17 cellular contexts compared by ENCODE assay signal in genomic region chr7:39184387-39184786, GRCh38.
A peak's percentile ranks its signal among the peaks of the same experiment; 100 is the strongest.
DNase-seq lines count a peak whose midpoint lies in the region; ATAC-seq and TF ChIP-seq lines count a peak whose summit lies in the region.
"Had no signal": no experiment of that assay in that cellular context is flagged by ENCODE, and none has a peak within 500 bp of the region (broad histone marks: within the 10 kb centered on the region; RNA-seq: fewer than 3 reads in every experiment).

No MANE protein-coding gene starts in this region.

- no peaks in the 10 kb centered on the region for H3K36me3 ChIP-seq in WERI-Rb-1
- H3K36me3 ChIP-seq: brain microvascular endothelial cell, left lung had no signal

- H3K4me3 ChIP-seq in WERI-Rb-1 (ENCODE audit: low read depth, low read length) = no peak overlapping the region
- H3K4me3 ChIP-seq: left lung, psoas muscle had no signal

- H3K27me3 ChIP-seq in WERI-Rb-1 (ENCODE audit: insufficient read depth, low read depth, severe bottlenecking) = no peaks in the 10 kb centered on the region
- H3K27me3 ChIP-seq: brain microvascular endothelial cell, left lung had no signal

- ATAC-seq in GM18870 (IDR thresholded peaks at IDR 0.05; ENCODE audit: unreplicated experiment) = no peak
- ATAC-seq: left lung, Panc1, psoas muscle had no signal

- no peak for TF ChIP-seq CTCF in WERI-Rb-1 (IDR thresholded peaks at IDR 0.05; ENCODE audit: low read depth, low read length)

- DNase-seq in ELF-1 (ENCODE audit: low read depth, low spot score) = peak; percentile 17
- peak; percentile 4 for DNase-seq in HT1080 (ENCODE audit: low read depth)
- peak; percentile 52 for DNase-seq in WERI-Rb-1
- DNase-seq in myocyte (ENCODE audit: low read depth) = peak; percentile 52
- DNase-seq in activated T-cell treated with anti-CD3 and anti-CD28 coated beads for 4 hours = no peak
- no peak for DNase-seq in globus pallidus (ENCODE audit: low spot score)
- DNase-seq in activated naive CD4-positive, alpha-beta T cell (lab: John Stamatoyannopoulos, UW) = no peak
- DNase-seq: activated B cell treated with CpG ODN at 0.5 μM for 24 hours; activated naive CD4-positive, alpha-beta T cell treated with anti-CD3 and anti-CD28 coated beads, Interleukin-2, amount 10 ng/mL, durations not matched to agents 7 days and 5 days; brain microvascular endothelial cell; left lung; naive B cell; psoas muscle; stimulated activated CD4-positive, alpha-beta T cell treated with anti-CD3 and anti-CD28 coated beads, Interleukin-15, amount 100 ng/mL, for 24 hours had no signal

- no peak overlapping the region for H3K27ac ChIP-seq in WERI-Rb-1
- H3K27ac ChIP-seq: brain microvascular endothelial cell, C4-2B, left lung, psoas muscle had no signal

- peaks cover 4% of the 10 kb centered on the region for H3K9me3 ChIP-seq in WERI-Rb-1 (ENCODE audit: severe bottlenecking)
- H3K9me3 ChIP-seq: left lung, psoas muscle had no signal

Comparison
In these comparisons a context has a peak if more than half of its experiments do, and no peak if none do; other contexts are left out.
1. DNase-seq: peak in ELF-1 (single experiment), HT1080 (single experiment), WERI-Rb-1 (single experiment) and myocyte (single experiment); none in activated T-cell treated with anti-CD3 and anti-CD28 coated beads for 4 hours (single experiment), globus pallidus (single experiment) and activated naive CD4-positive, alpha-beta T cell (0 of 4).